1 cellular context compared by ENCODE assay signal in the genomic region with DNA sequence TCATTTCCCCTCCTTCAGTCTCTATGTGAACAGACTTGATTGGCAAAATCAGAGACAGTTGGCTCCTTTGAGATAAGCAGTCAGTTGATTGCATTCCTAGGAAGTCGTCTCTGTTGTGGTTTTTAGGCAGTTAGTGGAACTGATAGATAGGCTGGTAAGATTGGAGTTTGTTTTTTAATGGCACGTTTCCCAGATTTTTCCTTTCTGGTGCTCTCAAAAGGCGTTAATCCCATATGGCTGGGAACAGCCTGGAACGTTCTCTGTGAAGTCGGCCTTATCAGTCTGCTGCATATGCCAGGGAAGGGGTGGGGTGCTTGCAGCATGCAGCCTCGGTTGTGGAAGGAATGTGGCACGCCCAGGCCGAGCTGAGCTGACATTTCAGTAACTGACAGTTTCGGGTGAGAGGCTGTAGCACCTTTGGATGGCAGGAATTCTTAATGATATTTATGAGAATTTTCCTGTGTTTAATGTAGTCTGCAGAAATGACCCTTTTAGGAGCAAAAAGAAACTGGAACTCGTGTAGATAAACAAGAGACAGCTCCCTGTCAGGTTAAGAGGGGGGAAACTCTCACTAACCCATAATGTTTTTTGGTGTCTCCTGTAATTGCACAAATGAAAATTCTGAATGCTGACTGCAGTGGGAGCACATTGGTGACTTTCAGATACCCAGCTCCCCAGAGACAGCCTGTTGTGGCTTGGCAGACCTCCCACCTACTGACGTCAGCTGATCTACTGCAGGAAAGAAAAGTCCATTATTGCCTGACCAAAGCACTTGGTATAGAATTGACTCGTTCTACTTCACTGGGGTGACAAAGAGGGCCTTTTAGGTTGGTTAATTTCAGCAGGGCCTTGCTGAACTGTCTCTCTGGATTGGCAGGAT.
TF ChIP-seq lines count a peak whose summit lies in the region.

No MANE protein-coding gene starts in this region.

TF ChIP-seq in K562, 482 proteins besides CTCF, POLR2A, EP300 and RAD21 (continued from another document):
- TF ChIP-seq SREBF1 (IDR thresholded peaks at IDR 0.05; ENCODE audit: borderline replicate concordance, low read depth, low read length) (no peak), ZBED1 (IDR thresholded peaks at IDR 0.05) (no peak; the same call in 1 of the 2 replicates), PYGO2 (tag; IDR thresholded peaks at IDR 0.05) (peak; percentile 94), ZNF717 (CRISPR knock-in tag; IDR thresholded peaks at IDR 0.05) (no peak), FOXA3 (CRISPR knock-in tag; conservative IDR thresholded peaks at IDR 0.05 in 1 of 2, IDR thresholded peaks at IDR 0.05 in 1 of 2) (peak; percentile 67 to 78; a peak in 2 of 4 replicates), SNIP1 (IDR thresholded peaks at IDR 0.05; ENCODE audit: low read depth) (no peak), HSF4 (CRISPR knock-in tag; IDR thresholded peaks at IDR 0.05; ENCODE audit: borderline replicate concordance) (no peak), HNRNPH1 (optimal IDR thresholded peaks at IDR 0.05; ENCODE audit: low read depth, low read length) (no peak), CREM (IDR thresholded peaks at IDR 0.05; ENCODE audit: low read depth) (peak; percentile 36; the same call in 1 of the 2 replicates), CHAMP1 (IDR thresholded peaks at IDR 0.05) (peak; percentile 99), CREB5 (CRISPR knock-in tag; IDR thresholded peaks at IDR 0.05) (no peak), CHD2 (IDR thresholded peaks at IDR 0.05; ENCODE audit: low read depth, low read length) (no peak), HDAC1 (IDR thresholded peaks at IDR 0.05) (peak; percentile 100), NR2C2 (CRISPR knock-in tag; IDR thresholded peaks at IDR 0.05) (no peak), NR2C2 (tag; IDR thresholded peaks at IDR 0.05) (0 out of 2 replicates have a peak, but pooled peaks have one; percentile 38), AFF4 (CRISPR knock-in tag; IDR thresholded peaks at IDR 0.05) (no peak), SP1 (CRISPR knock-in tag; IDR thresholded peaks at IDR 0.05) (peak; percentile 92), ZNF707 (CRISPR knock-in tag; conservative IDR thresholded peaks at IDR 0.05) (0 out of 2 replicates have a peak, but pooled peaks have one; percentile 22), ZC3H11A (IDR thresholded peaks at IDR 0.05; ENCODE audit: low read depth, low read length) (no peak), ZNF444 (CRISPR knock-in tag; IDR thresholded peaks at IDR 0.05) (no peak), POLR2H (tag; IDR thresholded peaks at IDR 0.05; ENCODE audit: low read depth) (no peak), RBM22 (IDR thresholded peaks at IDR 0.05; ENCODE audit: low read depth, low read length, poor library complexity, severe bottlenecking) (no peak), ZNF780A (CRISPR knock-in tag; IDR thresholded peaks at IDR 0.05) (no peak), MEF2D (tag; conservative IDR thresholded peaks at IDR 0.05; ENCODE audit: low read depth) (peak; percentile 89), RFX1 (IDR thresholded peaks at IDR 0.05) (no peak), ETS2 (tag; IDR thresholded peaks at IDR 0.05; ENCODE audit: borderline replicate concordance, poor library complexity, severe bottlenecking) (no peak), FUS (optimal IDR thresholded peaks at IDR 0.05; ENCODE audit: low read depth, low read length) (no peak), ADNP (tag; IDR thresholded peaks at IDR 0.05) (no peak), NR4A1 (CRISPR knock-in tag; IDR thresholded peaks at IDR 0.05) (peak; percentile 74; the same call in 1 of the 2 replicates), NR4A1 (tag; IDR thresholded peaks at IDR 0.05) (peak; percentile 97), TBP (optimal IDR thresholded peaks at IDR 0.05; ENCODE audit: low read depth, low read length) (no peak), ZKSCAN8 (CRISPR knock-in tag; IDR thresholded peaks at IDR 0.05) (peak; percentile 91), FOXJ2 (tag; IDR thresholded peaks at IDR 0.05) (peak; percentile 92), CAMTA2 (CRISPR knock-in tag; conservative IDR thresholded peaks at IDR 0.05) (no peak), FOXJ3 (CRISPR knock-in tag; IDR thresholded peaks at IDR 0.05) (no peak), NR2F6 (CRISPR knock-in tag; IDR thresholded peaks at IDR 0.05) (no peak)
- TF ChIP-seq, protein P1, sequence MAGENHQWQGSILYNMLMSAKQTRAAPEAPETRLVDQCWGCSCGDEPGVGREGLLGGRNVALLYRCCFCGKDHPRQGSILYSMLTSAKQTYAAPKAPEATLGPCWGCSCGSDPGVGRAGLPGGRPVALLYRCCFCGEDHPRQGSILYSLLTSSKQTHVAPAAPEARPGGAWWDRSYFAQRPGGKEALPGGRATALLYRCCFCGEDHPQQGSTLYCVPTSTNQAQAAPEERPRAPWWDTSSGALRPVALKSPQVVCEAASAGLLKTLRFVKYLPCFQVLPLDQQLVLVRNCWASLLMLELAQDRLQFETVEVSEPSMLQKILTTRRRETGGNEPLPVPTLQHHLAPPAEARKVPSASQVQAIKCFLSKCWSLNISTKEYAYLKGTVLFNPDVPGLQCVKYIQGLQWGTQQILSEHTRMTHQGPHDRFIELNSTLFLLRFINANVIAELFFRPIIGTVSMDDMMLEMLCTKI (IDR thresholded peaks at IDR 0.05; ENCODE audit: partially characterized antibody) = no peak
- TF ChIP-seq, protein P2, sequence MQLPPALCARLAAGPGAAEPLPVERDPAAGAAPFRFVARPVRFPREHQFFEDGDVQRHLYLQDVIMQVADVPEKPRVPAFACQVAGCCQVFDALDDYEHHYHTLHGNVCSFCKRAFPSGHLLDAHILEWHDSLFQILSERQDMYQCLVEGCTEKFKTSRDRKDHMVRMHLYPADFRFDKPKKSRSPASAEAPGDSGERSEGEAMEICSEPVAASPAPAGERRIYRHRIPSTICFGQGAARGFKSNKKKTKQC (CRISPR knock-in tag; IDR thresholded peaks at IDR 0.05) = no peak
- TF ChIP-seq, protein P3, sequence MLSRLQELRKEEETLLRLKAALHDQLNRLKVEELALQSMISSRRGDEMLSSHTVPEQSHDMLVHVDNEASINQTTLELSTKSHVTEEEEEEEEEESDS (CRISPR knock-in tag; IDR thresholded peaks at IDR 0.05) = no peak
